8 cellular contexts compared by ENCODE assay signal in genomic region chr17:10198509-10199249, GRCh38. TPM values are rescaled to one million over a fixed set of nuclear protein-coding genes. Genes with fewer than 3 reads are reported as not detected.
A peak's percentile ranks its signal among the peaks of the same experiment; 100 is the strongest.
DNase-seq lines count a peak whose midpoint lies in the region; ATAC-seq and TF ChIP-seq lines count a peak whose summit lies in the region.

Gene GAS7 (minus strand): TSS chr17:10198606.

- no peaks in the 10 kb centered on the region for H3K4me1 ChIP-seq in uterus

- H3K9me3 ChIP-seq in uterus: peaks cover 0 to 4% of the 10 kb centered on the region in 2 donors

- H3K27ac ChIP-seq in uterus: peak within 1 kb of the TSS; percentile 59 to 74

- ATAC-seq in HG03095 (IDR thresholded peaks at IDR 0.05; ENCODE audit: unreplicated experiment): peak; percentile 62

- H3K27me3 Mint-ChIP-seq in neural crest cell (ENCODE audit: low read depth): peaks cover 67% of the 10 kb centered on the region

- H3K27ac Mint-ChIP-seq in neural crest cell (ENCODE audit: unreplicated experiment): no peak within 1 kb of the TSS

- intact Hi-C loops in uterus (cut with DNase I; ENCODE audit: low total_unique reads): no loop called here

- H3K4me3 Mint-ChIP-seq in neural crest cell: peak within 1 kb of the TSS; percentile 82

- H3K27me3 ChIP-seq in uterus: no peaks in the 10 kb centered on the region

- no peak for DNase-seq in GM12864 (ENCODE audit: low read depth)
- DNase-seq in activated CD8-positive, alpha-beta memory T cell treated with anti-CD3 and anti-CD28 coated beads, Interleukin-2, amount 50 U/mL, for 4 hours: peak; percentile 45
- DNase-seq in fibroblast of the aortic adventitia (ENCODE audit: low read depth): no peak
- peak; percentile 62 for DNase-seq in neural crest cell (ENCODE audit: low read depth, low spot score)
- peak; percentile 69 to 78 for DNase-seq in uterus
- no peak for DNase-seq in 8988T
- no peak for DNase-seq in GDM1 (lab: John Stamatoyannopoulos, UW)

- peaks cover under 1% of the 10 kb centered on the region for H3K9me3 Mint-ChIP-seq in neural crest cell

- peaks cover 15% of the 10 kb centered on the region for H3K4me1 Mint-ChIP-seq in neural crest cell

- no peak for TF ChIP-seq CTCF in GM12864 (IDR thresholded peaks at IDR 0.05; ENCODE audit: low read depth, low read length, missing control alignments)
- no peak for TF ChIP-seq CTCF in fibroblast of the aortic adventitia (IDR thresholded peaks at IDR 0.05; ENCODE audit: insufficient read depth, low read length)
- TF ChIP-seq CTCF in neural crest cell (conservative IDR thresholded peaks at IDR 0.05): no peak
- no peak for TF ChIP-seq CTCF in uterus (IDR thresholded peaks at IDR 0.05)

- peak within 1 kb of the TSS; percentile 25 for H3K4me3 ChIP-seq in GM12864 (ENCODE audit: low read depth, low read length)
- H3K4me3 ChIP-seq in fibroblast of the aortic adventitia (ENCODE audit: low read depth, low read length): peak within 1 kb of the TSS; percentile 59
- H3K4me3 ChIP-seq in uterus: peak within 1 kb of the TSS; percentile 38 to 81

- TF ChIP-seq POLR2A in uterus (IDR thresholded peaks at IDR 0.05): peak in 1 of 2 donors; percentile 52

- peaks cover 3% of the 10 kb centered on the region for H3K36me3 Mint-ChIP-seq in neural crest cell (ENCODE audit: low read depth)

- H3K36me3 ChIP-seq in uterus: no peaks in the 10 kb centered on the region

RNA-seq across cellular contexts. Expression of gene GAS7, which starts in this region (rescaled TPM):
- 7.0 and 22.2 TPM in 2 replicates for total RNA-seq in fibroblast of the aortic adventitia (ENCODE audit: low replicate concordance)
- 72.7 and 84.8 TPM in 2 replicates for total RNA-seq in neural crest cell
- total RNA-seq in uterus: 10 to 100 TPM; 12.8 to 95.9 (median 40.8) TPM

Comparison
In these comparisons a context has a peak if more than half of its experiments do, and no peak if none do; other contexts are left out.
1. DNase-seq: peak in activated CD8-positive, alpha-beta memory T cell treated with anti-CD3 and anti-CD28 coated beads, Interleukin-2, amount 50 U/mL, for 4 hours (single experiment), neural crest cell (single experiment) and uterus (2 of 2); none in GM12864 (single experiment), fibroblast of the aortic adventitia (single experiment), 8988T (single experiment) and GDM1 (single experiment).
2. Peak in every context shown above with its lines, with median percentiles within 50 percentile points of each other: H3K4me3 ChIP-seq.